Comparison of ENCODE assay signal across 36 cellular contexts in the genomic region with DNA sequence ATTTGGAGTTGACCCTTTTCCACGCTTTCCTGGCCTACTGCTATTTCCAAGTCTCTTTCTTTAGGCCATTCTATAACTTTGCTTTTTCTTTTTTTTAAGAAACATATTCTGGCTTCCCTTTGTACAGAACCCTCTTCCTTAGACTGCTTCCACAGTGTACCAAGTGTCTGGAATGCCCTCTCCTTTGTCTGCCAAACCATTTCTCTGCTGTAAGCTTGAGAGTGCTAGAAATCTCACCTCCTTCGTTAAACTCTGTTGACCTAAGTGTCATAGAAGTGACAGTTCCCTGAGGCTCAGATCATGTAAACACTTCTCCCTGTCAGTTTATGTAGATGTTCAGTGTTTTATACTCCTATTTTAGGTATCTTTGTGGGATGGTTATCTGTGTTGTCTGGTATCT.
"Had no signal": no experiment of that assay in that cellular context is flagged by ENCODE, and none has a peak within 500 bp of the region (broad histone marks: within the 10 kb centered on the region; RNA-seq: fewer than 3 reads in every experiment).

No MANE protein-coding gene starts in this region.

- ATAC-seq: activated CD8-positive, alpha-beta T cell treated with anti-CD3 and anti-CD28 coated beads for 36 hours; activated naive CD4-positive, alpha-beta T cell treated with anti-CD3 and anti-CD28 coated beads, Interleukin-2, amount 50 U/mL, for 72 hours; activated T-cell treated with anti-CD3 and anti-CD28 coated beads, Interleukin-2, amount 50 U/mL, for 4 hours; activated T-cell treated with anti-CD3 and anti-CD28 coated beads, Interleukin-2, amount 50 U/mL, for 72 hours; activated T-helper 17 cell treated with anti-CD3 and anti-CD28 coated beads, Interleukin-2, amount 50 U/mL, for 72 hours had no signal

- H3K4me3 ChIP-seq: adrenal gland, cardiac muscle cell had no signal

- H3K36me3 Mint-ChIP-seq: activated CD4-positive, alpha-beta memory T cell treated with anti-CD3 and anti-CD28 coated beads for 36 hours; activated naive CD8-positive, alpha-beta T cell treated with anti-CD3 and anti-CD28 coated beads for 36 hours; brain had no signal

- H3K9me3 ChIP-seq: adrenal gland had no signal

- H3K4me3 Mint-ChIP-seq: activated B cell treated with CpG ODN at 0.5 μM for 24 hours; activated CD4-positive, alpha-beta memory T cell treated with anti-CD3 and anti-CD28 coated beads for 36 hours; activated CD4-positive, alpha-beta T cell treated with anti-CD3 and anti-CD28 coated beads, Interleukin-2, amount 10 ng/mL, durations not matched to agents 24 days and 14 days; activated CD8-positive, alpha-beta T cell treated with anti-CD3 and anti-CD28 coated beads for 36 hours; activated naive CD4-positive, alpha-beta T cell treated with anti-CD3 and anti-CD28 coated beads for 36 hours; activated naive CD8-positive, alpha-beta T cell treated with anti-CD3 and anti-CD28 coated beads for 36 hours; activated T-cell treated with anti-CD3 and anti-CD28 coated beads, Interleukin-2, amount 50 U/mL, for 4 hours; activated T-cell treated with anti-CD3 and anti-CD28 coated beads, Interleukin-2, amount 50 U/mL, for 72 hours; activated T-helper 1 cell treated with anti-CD3 and anti-CD28 coated beads, Interleukin-12 subunit alpha, Interleukin-12 subunit beta, Interleukin-2, Interleukin-4 antibody, amounts not matched to agents 30 ng/mL and 10 ng/mL and 1 ng/mL, durations not matched to agents 14 hours and 24 hours and 36 hours; activated T-helper 17 cell treated with anti-CD3 and anti-CD28 coated beads, Interleukin-2, amount 50 U/mL, for 72 hours; brain; central memory CD8-positive, alpha-beta T cell; T-helper 1 cell treated with Interleukin-12 subunit alpha and Interleukin-12 subunit beta and Interleukin-4 antibody, amounts not matched to agents 30 μg/mL and 1 μg/mL, for 36 hours; T-helper 2 cell treated with Interferon-gamma antibody and Interleukin-4, amounts not matched to agents 5 μg/mL and 100 μg/mL, for 36 hours had no signal

- H3K27ac ChIP-seq: adrenal gland, cardiac muscle cell, VCaP had no signal

- H3K27me3 ChIP-seq: adrenal gland, cardiac muscle cell had no signal

- H3K27ac Mint-ChIP-seq: activated B cell treated with CpG ODN at 0.5 μM for 24 hours; activated CD4-positive, alpha-beta memory T cell treated with anti-CD3 and anti-CD28 coated beads for 36 hours; activated CD4-positive, alpha-beta T cell treated with anti-CD3 and anti-CD28 coated beads, Interleukin-2, amount 10 ng/mL, durations not matched to agents 24 days and 14 days; activated CD8-positive, alpha-beta T cell treated with anti-CD3 and anti-CD28 coated beads for 36 hours; activated naive CD4-positive, alpha-beta T cell treated with anti-CD3 and anti-CD28 coated beads for 36 hours; activated naive CD4-positive, alpha-beta T cell treated with anti-CD3 and anti-CD28 coated beads, Interleukin-2, amount 50 U/mL, for 72 hours; activated naive CD8-positive, alpha-beta T cell treated with anti-CD3 and anti-CD28 coated beads for 36 hours; activated T-cell treated with anti-CD3 and anti-CD28 coated beads, Interleukin-2, amount 50 U/mL, for 72 hours; activated T-helper 1 cell treated with anti-CD3 and anti-CD28 coated beads, Interleukin-12 subunit alpha, Interleukin-12 subunit beta, Interleukin-2, Interleukin-4 antibody, amounts not matched to agents 30 ng/mL and 10 ng/mL and 1 ng/mL, durations not matched to agents 14 hours and 24 hours and 36 hours; activated T-helper 17 cell treated with anti-CD3 and anti-CD28 coated beads, Interleukin-2, amount 50 U/mL, for 72 hours; brain; T-helper 1 cell treated with Interleukin-12 subunit alpha and Interleukin-12 subunit beta and Interleukin-4 antibody, amounts not matched to agents 30 μg/mL and 1 μg/mL, for 36 hours; T-helper 2 cell treated with Interferon-gamma antibody and Interleukin-4, amounts not matched to agents 5 μg/mL and 100 μg/mL, for 36 hours had no signal

- DNase-seq: activated B cell treated with CpG ODN at 0.5 μM for 24 hours; activated CD4-positive, alpha-beta memory T cell treated with anti-CD3 and anti-CD28 coated beads for 36 hours; activated CD4-positive, alpha-beta T cell treated with anti-CD3 and anti-CD28 coated beads for 4 hours; activated CD4-positive, alpha-beta T cell treated with anti-CD3 and anti-CD28 coated beads, Interleukin-2, amount 10 ng/mL, durations not matched to agents 24 days and 14 days; activated CD4-positive, alpha-beta T cell treated with anti-CD3 and anti-CD28 coated beads, Interleukin-2, amount 50 U/mL, for 1 hour; activated CD4-positive, alpha-beta T cell treated with anti-CD3 and anti-CD28 coated beads, Interleukin-2, amount 50 U/mL, for 4 hours; activated CD4-positive, CD25-positive, alpha-beta regulatory T cell treated with anti-CD3 and anti-CD28 coated beads, Interleukin-2, amount 50 U/mL, for 72 hours; activated CD8-positive, alpha-beta memory T cell treated with anti-CD3 and anti-CD28 coated beads, Interleukin-2, amount 50 U/mL, for 4 hours; activated CD8-positive, alpha-beta T cell treated with anti-CD3 and anti-CD28 coated beads for 36 hours; activated effector memory CD4-positive, alpha-beta T cell treated with anti-CD3 and anti-CD28 coated beads, Interleukin-2, amount 50 U/mL, for 16 hours; activated gamma-delta T cell treated with Interleukin-2 at 50 U/mL for 16 hours; activated naive CD4-positive, alpha-beta T cell; activated naive CD4-positive, alpha-beta T cell treated with anti-CD3 and anti-CD28 coated beads for 36 hours; activated naive CD4-positive, alpha-beta T cell treated with anti-CD3 and anti-CD28 coated beads, Interleukin-2, amount 50 U/mL, for 16 hours; activated naive CD8-positive, alpha-beta T cell treated with anti-CD3 and anti-CD28 coated beads for 36 hours; activated T-cell treated with anti-CD3 and anti-CD28 coated beads for 4 hours; activated T-cell treated with anti-CD3 and anti-CD28 coated beads, Interleukin-2, amount 50 U/mL, for 1 hour; activated T-cell treated with anti-CD3 and anti-CD28 coated beads, Interleukin-2, amount 50 U/mL, for 4 hours; activated T-cell treated with anti-CD3 and anti-CD28 coated beads, Interleukin-2, amount 50 U/mL, for 72 hours; adrenal gland; amniotic stem cell; aorta; caudate nucleus; SW 1271; T-helper 1 cell; T-helper 2 cell; T-helper 9 cell had no signal

- H3K36me3 ChIP-seq: adrenal gland, cardiac muscle cell had no signal

- H3K4me1 Mint-ChIP-seq: activated B cell treated with CpG ODN at 0.5 μM for 24 hours; activated CD4-positive, alpha-beta T cell treated with anti-CD3 and anti-CD28 coated beads, Interleukin-2, amount 10 ng/mL, durations not matched to agents 24 days and 14 days; activated naive CD8-positive, alpha-beta T cell treated with anti-CD3 and anti-CD28 coated beads for 36 hours; activated T-helper 17 cell treated with anti-CD3 and anti-CD28 coated beads, Interleukin-2, amount 50 U/mL, for 72 hours; brain; central memory CD8-positive, alpha-beta T cell had no signal

- H3K4me1 ChIP-seq: adrenal gland had no signal

- H3K27me3 Mint-ChIP-seq: activated B cell treated with CpG ODN at 0.5 μM for 24 hours; activated CD4-positive, alpha-beta memory T cell treated with anti-CD3 and anti-CD28 coated beads for 36 hours; activated CD4-positive, alpha-beta T cell treated with anti-CD3 and anti-CD28 coated beads, Interleukin-2, amount 10 ng/mL, durations not matched to agents 24 days and 14 days; activated CD8-positive, alpha-beta T cell treated with anti-CD3 and anti-CD28 coated beads for 36 hours; activated naive CD8-positive, alpha-beta T cell treated with anti-CD3 and anti-CD28 coated beads for 36 hours; activated T-helper 17 cell treated with anti-CD3 and anti-CD28 coated beads, Interleukin-2, amount 50 U/mL, for 72 hours had no signal

- H3K9me3 Mint-ChIP-seq: activated CD4-positive, alpha-beta T cell treated with anti-CD3 and anti-CD28 coated beads, Interleukin-2, amount 10 ng/mL, durations not matched to agents 24 days and 14 days; activated naive CD8-positive, alpha-beta T cell treated with anti-CD3 and anti-CD28 coated beads for 36 hours; activated T-helper 17 cell treated with anti-CD3 and anti-CD28 coated beads, Interleukin-2, amount 50 U/mL, for 72 hours; central memory CD8-positive, alpha-beta T cell; T-helper 2 cell treated with Interferon-gamma antibody and Interleukin-4, amounts not matched to agents 5 μg/mL and 100 μg/mL, for 36 hours had no signal
